ENCODE assay signal across 8 cellular contexts in genomic region chr17:44308865-44309264, GRCh38. TPM values are rescaled to one million over a fixed set of nuclear protein-coding genes. Genes with fewer than 3 reads are reported as not detected.
DNase-seq lines count a peak whose midpoint lies in the region; ATAC-seq and TF ChIP-seq lines count a peak whose summit lies in the region.

No MANE protein-coding gene starts in this region.

- H2BK120ac ChIP-seq in H9 (ENCODE audit: low read depth, low read length, poor library complexity, severe bottlenecking) = no peak overlapping the region

- in situ Hi-C loops in mammary epithelial cell (cut with MboI; ENCODE audit: low sequenced_read_pairs in 2 of 2) = no loop called here

- no CpG with 5 or more reads among the region's 15 CpGs for whole genome bisulfite sequencing in H9 (ENCODE audit: extremely low coverage, insufficient read length, low lambda C conversion rate)
- WGBS in mammary epithelial cell (ENCODE audit: low coverage, missing lambda C conversion rate) = 0% methylated on average over 1 of the region's 15 CpGs

- H2AFZ ChIP-seq in H9 (ENCODE audit: low read length) (no peak overlapping the region), mammary epithelial cell (ENCODE audit: low read depth, low read length) (no peak overlapping the region)

- no peak overlapping the region for H3K14ac ChIP-seq in H9 (ENCODE audit: insufficient read depth, low read length)

- H4K20me1 ChIP-seq in H9 (ENCODE audit: control insufficient read depth, insufficient read depth, insufficient read length) (no peaks in the 10 kb centered on the region), mammary epithelial cell (ENCODE audit: insufficient read depth, low read length) (no peaks in the 10 kb centered on the region)

- no peak overlapping the region for H3K27ac ChIP-seq in H9 (ENCODE audit: insufficient read length, low read depth, low read length)
- no peak overlapping the region for H3K27ac ChIP-seq in mammary epithelial cell (ENCODE audit: insufficient read depth, low read depth, low read length)

- H3K4ac ChIP-seq in H9 (ENCODE audit: low read depth, low read length) = no peak overlapping the region

- H3K79me2 ChIP-seq in H9 (ENCODE audit: insufficient read depth, low read length) = no peaks in the 10 kb centered on the region
- H3K79me2 ChIP-seq in mammary epithelial cell (ENCODE audit: insufficient read depth, low read length) = no peaks in the 10 kb centered on the region

- no peak overlapping the region for H2BK12ac ChIP-seq in H9 (ENCODE audit: insufficient read length, low read depth, low read length)

- H3K4me3 ChIP-seq in mammary epithelial cell (replicated peaks in 1 of 3; ENCODE audit: insufficient read depth in 1 of 3, low read depth in 2 of 3, low read length in 3 of 3) = peak overlapping the region in 1 of 3 experiments; percentile 55

- ATAC-seq in HG02852 (IDR thresholded peaks at IDR 0.05; ENCODE audit: unreplicated experiment) = no peak
- no peak for ATAC-seq in HG03097 (IDR thresholded peaks at IDR 0.05; ENCODE audit: low FRiP score, unreplicated experiment)
- ATAC-seq in HG03432 (IDR thresholded peaks at IDR 0.05; ENCODE audit: unreplicated experiment) = no peak

- CTCF ChIA-PET in mammary epithelial cell (lab: Charles Lee; ENCODE audit: low non-redundant PET) = interaction anchor here (0.7 kb wide), 1 partner anchor 37 kb away, joined by 3 read pairs; no protein-coding TSS in a partner anchor

- dilution Hi-C loops in mammary epithelial cell (cut with HindIII; ENCODE audit: low sequenced_read_pairs) = no loop called here

- no peak overlapping the region for H2AK5ac ChIP-seq in H9 (ENCODE audit: insufficient read length, low read length)

- no peak overlapping the region for H3K56ac ChIP-seq in H9 (ENCODE audit: insufficient read length, low read depth, low read length)

- H3K9ac ChIP-seq in H9 (ENCODE audit: extremely low read depth, insufficient read length, low read length) = no peak overlapping the region
- H3K9ac ChIP-seq in mammary epithelial cell (ENCODE audit: insufficient read depth, low read length) = no peak overlapping the region

- no peaks in the 10 kb centered on the region for H3K9me3 ChIP-seq in H9 (ENCODE audit: control insufficient read depth, low read depth, low read length)
- no peaks in the 10 kb centered on the region for H3K9me3 ChIP-seq in mammary epithelial cell (replicated peaks; ENCODE audit: insufficient read depth, low read length)

- no peak overlapping the region for H3T11ph ChIP-seq in H9 (ENCODE audit: low read length)

- H2BK20ac ChIP-seq in H9 (ENCODE audit: low read depth, low read length, poor library complexity, severe bottlenecking) = no peak overlapping the region

- TF ChIP-seq CTCF in H9 (conservative IDR thresholded peaks at IDR 0.05) (no peak), mammary epithelial cell (conservative IDR thresholded peaks at IDR 0.05 in 1 of 2, IDR thresholded peaks at IDR 0.05 in 1 of 2; ENCODE audit: extremely low read depth in 1 of 2, insufficient read depth in 1 of 2, low read depth in 1 of 2, low read length in 2 of 2) (no peak)

- peaks cover 0 to 5% (median 4%) of the 10 kb centered on the region in 3 experiments; a peak in 3 of 7 replicates for H3K36me3 Mint-ChIP-seq in H9 (ENCODE audit: insufficient read depth in 1 of 3, low read depth in 3 of 3)

- no peaks in the 10 kb centered on the region for H3K9me3 Mint-ChIP-seq in H9

- H3K18ac ChIP-seq in H9 (ENCODE audit: insufficient read length, low read depth, low read length) = no peak overlapping the region

- H2BK15ac ChIP-seq in H9 (ENCODE audit: low read depth, low read length) = no peak overlapping the region

- H3K4me2 ChIP-seq in H9 (ENCODE audit: insufficient read depth, insufficient read length, low read length) (peak overlapping the region; percentile 65), mammary epithelial cell (ENCODE audit: insufficient read depth, low read depth, low read length) (peak overlapping the region; percentile 86)

- no TSS peak for BruUV-seq in mammary epithelial cell (replicated peaks; lab: Mats Ljungman, UMichigan)

- H3K4me1 Mint-ChIP-seq in H9 = peaks cover 34 to 49% of the 10 kb centered on the region in 2 experiments

- peaks cover 28% of the 10 kb centered on the region for H3K27me3 Mint-ChIP-seq in H9 (ENCODE audit: low read depth)

- no peaks in the 10 kb centered on the region for H3K79me1 ChIP-seq in H9 (ENCODE audit: insufficient read depth, low read depth, low read length, poor library complexity, severe bottlenecking)

- H2BK5ac ChIP-seq in H9 (ENCODE audit: insufficient read length, low read length) = no peak overlapping the region

- no peak overlapping the region for H4K91ac ChIP-seq in H9 (ENCODE audit: insufficient read length, low read depth, low read length)

- DNase-seq in Ammon's horn (ENCODE audit: low spot score) = peak; percentile 60
- DNase-seq in H9 = peak; percentile 46
- DNase-seq in mammary epithelial cell = no peak
- DNase-seq in midbrain (lab: John Stamatoyannopoulos, UW) = peak; percentile 28
- DNase-seq in effector CD8-positive, alpha-beta T cell (lab: John Stamatoyannopoulos, UW) = no peak

- no peak overlapping the region for H3K27ac Mint-ChIP-seq in H9

- intact Hi-C loops in mammary epithelial cell (cut with micrococcal nuclease) = no loop called here

- H3K27me3 ChIP-seq in H9 (ENCODE audit: insufficient read depth, low read length) (peaks cover under 1% of the 10 kb centered on the region; the same call in 1 of the 2 replicates), mammary epithelial cell (ENCODE audit: insufficient read depth, low read length) (no peaks in the 10 kb centered on the region)

- peaks cover 9% of the 10 kb centered on the region for H3K23me2 ChIP-seq in H9 (ENCODE audit: insufficient read length, low read depth, low read length, poor library complexity, severe bottlenecking)

- peak overlapping the region; percentile 50 to 81 for H3K4me3 Mint-ChIP-seq in H9

- H3K4me1 ChIP-seq in H9 (ENCODE audit: insufficient read depth, low read length) = peaks cover 7% of the 10 kb centered on the region; the same call in 1 of the 2 replicates
- peaks cover 17% of the 10 kb centered on the region for H3K4me1 ChIP-seq in mammary epithelial cell (ENCODE audit: insufficient read depth, low read length)

- no peak overlapping the region for H4K8ac ChIP-seq in H9 (replicated peaks; ENCODE audit: insufficient read length, low read depth, low read length)

- H3K36me3 ChIP-seq in mammary epithelial cell (ENCODE audit: insufficient read depth, low read length) = no peaks in the 10 kb centered on the region

- no peak overlapping the region for H4K5ac ChIP-seq in H9 (ENCODE audit: insufficient read length, low read depth, low read length)

- no peak overlapping the region for H3K23ac ChIP-seq in H9 (ENCODE audit: insufficient read length, low read depth, low read length)

RNA-seq across cellular contexts. Expression of gene RUNDC3A, which starts 0.5 kb away (rescaled TPM):
- 2.2 and 3.8 TPM in 2 replicates for total RNA-seq in H9 (2021)
- 1 to 10 TPM; 1.3 TPM for total RNA-seq in mammary epithelial cell
- polyA plus RNA-seq in mammary epithelial cell = 1.2 TPM
- not detected for polyA minus RNA-seq in mammary epithelial cell

RNA-seq across cellular contexts. Expression of gene SLC25A39, which starts 15.8 kb away (rescaled TPM):
- total RNA-seq in H9 (2021) (227 and 235 TPM in 2 replicates), mammary epithelial cell (100 to 1,000 TPM; 116 to 169 TPM)
- polyA plus RNA-seq in mammary epithelial cell = 176 TPM
- 171 TPM for polyA minus RNA-seq in mammary epithelial cell

RNA-seq across cellular contexts. Expression of gene GRN, which starts 36.2 kb away (rescaled TPM):
- total RNA-seq in H9 (2021) = 127 and 130 TPM in 2 replicates
- 100 to 1,000 TPM; 288 to 394 TPM for total RNA-seq in mammary epithelial cell
- 369 TPM for polyA plus RNA-seq in mammary epithelial cell
- 293 TPM for polyA minus RNA-seq in mammary epithelial cell

RNA-seq across cellular contexts. Expression of gene SLC4A1, which starts 40.9 kb away (rescaled TPM):
- total RNA-seq in H9 (2021) (0.13 TPM in 1 of 2 replicates, not detected in the other), mammary epithelial cell (not detected)
- not detected for polyA plus RNA-seq in mammary epithelial cell
- polyA minus RNA-seq in mammary epithelial cell = not detected

RNA-seq across cellular contexts. Expression of gene FAM171A2, which starts 54.8 kb away (rescaled TPM):
- total RNA-seq in H9 (2021) (27.3 and 27.5 TPM in 2 replicates), mammary epithelial cell (1 to 10 TPM; 2.0 to 4.0 TPM)
- 0.59 TPM for polyA plus RNA-seq in mammary epithelial cell
- polyA minus RNA-seq in mammary epithelial cell = 0.62 TPM

Comparison
In these comparisons a context has a peak if more than half of its experiments do, and no peak if none do; other contexts are left out.
1. DNase-seq: peak in Ammon's horn (single experiment), H9 (single experiment) and midbrain (single experiment); none in mammary epithelial cell (single experiment) and effector CD8-positive, alpha-beta T cell (single experiment).